In genomic region chr5:72817076-72817476, GRCh38 we compare ENCODE assay signal across 8 cellular contexts. TPM values are rescaled to one million over a fixed set of nuclear protein-coding genes. Genes with fewer than 3 reads are reported as not detected.
DNase-seq lines count a peak whose midpoint lies in the region; ATAC-seq and TF ChIP-seq lines count a peak whose summit lies in the region.

No MANE protein-coding gene starts in this region.

- intact Hi-C loops in Panc1 (cut with micrococcal nuclease; ENCODE audit: unreplicated experiment): no loop called here

- ATAC-seq in GM18861 (IDR thresholded peaks at IDR 0.05; ENCODE audit: unreplicated experiment) (peak; percentile 13), HG03045 (IDR thresholded peaks at IDR 0.05; ENCODE audit: unreplicated experiment) (peak; percentile 42), Panc1 (peak; percentile 64)

- in situ Hi-C loops in Panc1 (cut with HindIII; ENCODE audit: low pct_unique_long_range_greater_than_20kb, low sequenced_read_pairs): no loop called here

- H3K27me3 ChIP-seq in Panc1 (ENCODE audit: control insufficient read depth, insufficient read depth, low read length) (no peaks in the 10 kb centered on the region), rectal smooth muscle tissue (ENCODE audit: control insufficient read depth, insufficient read depth, low read length) (no peaks in the 10 kb centered on the region)

- DNase-seq in AG10803 (ENCODE audit: low read depth): peak; percentile 64
- DNase-seq in Panc1 (ENCODE audit: low read depth, low spot score): no peak
- peak; percentile 57 for DNase-seq in hepatic stellate cell (ENCODE audit: low spot score)
- DNase-seq in NCI-H128 (lab: John Stamatoyannopoulos, UW; ENCODE audit: unreplicated experiment): no peak

- peak overlapping the region; percentile 84 for H3K9ac ChIP-seq in rectal smooth muscle tissue (ENCODE audit: low read length)

- H3K4me3 ChIP-seq in AG10803 (ENCODE audit: low read length): peak overlapping the region; percentile 82
- peak overlapping the region; percentile 90 to 96 for H3K4me3 ChIP-seq in Panc1 (ENCODE audit: low read depth in 2 of 2, low read length in 2 of 2)
- peak overlapping the region; percentile 95 for H3K4me3 ChIP-seq in rectal smooth muscle tissue (ENCODE audit: low read length)

- H3K27ac ChIP-seq in Panc1 (ENCODE audit: low read length) (peak overlapping the region; percentile 98), angular gyrus (ENCODE audit: low read depth, low read length) (peak overlapping the region; percentile 78), rectal smooth muscle tissue (ENCODE audit: low read depth, low read length) (peak overlapping the region; percentile 97)

- H3K9me3 ChIP-seq in Panc1 (ENCODE audit: control insufficient read depth, insufficient read depth, low read depth, low read length): no peaks in the 10 kb centered on the region

- CTCF ChIA-PET in Panc1 (lab: Charles Lee): interaction anchor here (0.6 to 1.5 kb wide), 2 partner anchors 9 to 451 kb away, joined by 3 read pairs; no protein-coding TSS in a partner anchor

- peaks cover 3% of the 10 kb centered on the region; the same call in 1 of the 2 replicates for H3K36me3 ChIP-seq in Panc1 (ENCODE audit: control insufficient read depth, insufficient read depth, low read length)
- no peaks in the 10 kb centered on the region for H3K36me3 ChIP-seq in rectal smooth muscle tissue (ENCODE audit: control insufficient read depth, insufficient read depth, low read length)

- TF ChIP-seq CTCF in AG10803 (conservative IDR thresholded peaks at IDR 0.05; ENCODE audit: low read length): no peak
- TF ChIP-seq CTCF in Panc1 (IDR thresholded peaks at IDR 0.05): no peak

- POLR2A ChIA-PET in Panc1 (lab: Charles Lee): interaction anchor here (0.6 to 1.4 kb wide), 3 partner anchors 13 to 33 kb away, joined by 3 to 5 read pairs (median 3); no protein-coding TSS in a partner anchor

- H3K4me1 ChIP-seq in Panc1 (ENCODE audit: control insufficient read depth, insufficient read depth, low read length) (peaks cover 44% of the 10 kb centered on the region), rectal smooth muscle tissue (ENCODE audit: control insufficient read depth, insufficient read depth, low read length) (peaks cover 19% of the 10 kb centered on the region)

- no TSS peak for BruUV-seq in Panc1 (replicated peaks; lab: Mats Ljungman, UMichigan)

RNA-seq across cellular contexts. Expression of gene TNPO1, which starts 0.6 kb away (rescaled TPM):
- total RNA-seq in Panc1 (2021; ENCODE audit: unreplicated experiment): 169 TPM
- 47.4 TPM for polyA plus RNA-seq in Panc1 (2012; ENCODE audit: insufficient read length)

Comparison
In these comparisons a context has a peak if more than half of its experiments do, and no peak if none do; other contexts are left out.
1. DNase-seq: peak in AG10803 (single experiment) and hepatic stellate cell (single experiment); none in Panc1 (single experiment) and NCI-H128 (single experiment).
2. ATAC-seq: peak in every context shown above with its lines; median percentile 64 in Panc1; 42 in HG03045; 13 in GM18861.
3. Peak in every context shown above with its lines, with median percentiles within 50 percentile points of each other: H3K4me3 ChIP-seq and H3K27ac ChIP-seq.